In the genomic region with DNA sequence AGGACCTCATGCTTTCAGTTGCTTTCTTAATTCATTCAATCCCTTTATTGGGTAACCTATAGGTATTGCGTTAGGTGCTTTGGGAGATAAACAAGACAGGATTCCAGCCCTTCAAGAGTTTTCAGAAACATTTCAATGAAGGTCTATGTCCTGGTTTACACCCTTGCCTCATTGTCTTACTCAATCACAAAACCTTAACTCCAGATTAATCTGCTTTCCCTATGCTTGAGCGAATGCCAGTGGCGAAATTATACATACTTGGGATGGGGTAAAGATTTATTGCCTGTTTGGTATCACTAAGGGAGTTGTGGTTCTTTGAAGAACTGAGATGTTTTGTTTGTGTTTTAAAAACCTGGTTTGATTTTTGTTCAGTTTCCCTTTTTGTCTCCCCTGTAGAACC, we compare ENCODE assay signal across 19 cellular contexts. TPM values are rescaled to one million over a fixed set of nuclear protein-coding genes. Genes with fewer than 3 reads are reported as not detected.
DNase-seq lines count a peak whose midpoint lies in the region; ATAC-seq and TF ChIP-seq lines count a peak whose summit lies in the region.
"Had no signal": no experiment of that assay in that cellular context is flagged by ENCODE, and none has a peak within 500 bp of the region (broad histone marks: within the 10 kb centered on the region; RNA-seq: fewer than 3 reads in every experiment).

No MANE protein-coding gene starts in this region.

- intact Hi-C loops in prostate gland (cut with DNase I), result no loop called here

- TF ChIP-seq CTCF in 22Rv1 (IDR thresholded peaks at IDR 0.05), result no peak
- no peak for TF ChIP-seq CTCF in prostate gland (IDR thresholded peaks at IDR 0.05)

- peaks cover under 1% of the 10 kb centered on the region for H3K4me1 ChIP-seq in prostate gland (replicated peaks)
- no peaks in the 10 kb centered on the region for H3K4me1 ChIP-seq in effector memory CD4-positive, alpha-beta T cell (ENCODE audit: control insufficient read depth, insufficient read depth, low read length, poor library complexity, severe bottlenecking)
- H3K4me1 ChIP-seq: BLaER1 had no signal

- no peak overlapping the region for H3K4me3 ChIP-seq in prostate gland
- H3K4me3 ChIP-seq in effector memory CD4-positive, alpha-beta T cell (ENCODE audit: insufficient read depth, low read depth, low read length, poor library complexity, severe bottlenecking), result no peak overlapping the region
- H3K4me3 ChIP-seq: BLaER1, GM12878, Peyer's patch had no signal

- no peaks in the 10 kb centered on the region for H3K27me3 ChIP-seq in prostate gland (replicated peaks; ENCODE audit: insufficient read depth)
- no peaks in the 10 kb centered on the region for H3K27me3 ChIP-seq in effector memory CD4-positive, alpha-beta T cell (replicated peaks; ENCODE audit: control insufficient read depth, insufficient read depth, low read length, poor library complexity, severe bottlenecking)
- H3K27me3 ChIP-seq: BLaER1, Peyer's patch had no signal

- no peaks in the 10 kb centered on the region for H3K9me3 ChIP-seq in prostate gland
- no peaks in the 10 kb centered on the region for H3K9me3 ChIP-seq in effector memory CD4-positive, alpha-beta T cell (ENCODE audit: control insufficient read depth, low read length)
- H3K9me3 ChIP-seq: BLaER1, Peyer's patch had no signal

- TF ChIP-seq POLR2A in prostate gland (IDR thresholded peaks at IDR 0.05), result no peak

- peak; percentile 10 for ATAC-seq in left lobe of liver
- no peak for ATAC-seq in HG02981 (IDR thresholded peaks at IDR 0.05; ENCODE audit: unreplicated experiment)
- no peak for ATAC-seq in GM19467 (IDR thresholded peaks at IDR 0.05; ENCODE audit: unreplicated experiment)
- ATAC-seq: GM12878, Right ventricle myocardium inferior had no signal

- peak; percentile 96 for DNase-seq in amniotic epithelial cell (ENCODE audit: low read depth)
- DNase-seq in left lobe of liver (ENCODE audit: low spot score), result no peak
- DNase-seq in prostate gland (ENCODE audit: low spot score), result no peak
- no peak for DNase-seq in effector memory CD4-positive, alpha-beta T cell
- DNase-seq in UCSD-AML1 (lab: John Stamatoyannopoulos, UW; ENCODE audit: unreplicated experiment), result no peak
- DNase-seq: CD8-positive, alpha-beta memory T cell; DMS 273 treated with DMSO at 0.1 percent for 48 hours; GDM1; HFFc6; KG1; NCI-H1048; NCI-H524 treated with DMSO at 0.1 percent for 48 hours; Peyer's patch had no signal

- no peaks in the 10 kb centered on the region for H3K36me3 ChIP-seq in prostate gland
- H3K36me3 ChIP-seq in effector memory CD4-positive, alpha-beta T cell (ENCODE audit: control insufficient read depth, insufficient read depth, low read length), result no peaks in the 10 kb centered on the region
- H3K36me3 ChIP-seq: BLaER1, Peyer's patch had no signal

- H3K27ac ChIP-seq in 22Rv1 (peak overlapping the region; percentile 95), prostate gland (peak overlapping the region; percentile 65 to 84)
- no peak overlapping the region for H3K27ac ChIP-seq in effector memory CD4-positive, alpha-beta T cell (ENCODE audit: insufficient read depth, low read length, poor library complexity, severe bottlenecking)
- H3K27ac ChIP-seq: BLaER1 had no signal

- WGBS in prostate gland, result 62% methylated on average over 3 of the region's 3 CpGs

RNA-seq across cellular contexts. Expression of gene SOAT1, which starts 6.1 kb away (rescaled TPM):
- 13.9 TPM for total RNA-seq in left lobe of liver
- 10 to 100 TPM; 30.9 to 47.2 TPM for total RNA-seq in prostate gland

RNA-seq across cellular contexts. Expression of gene ABL2, which starts 58.0 kb away (rescaled TPM):
- total RNA-seq in left lobe of liver (4.5 TPM), prostate gland (10 to 100 TPM; 12.1 to 18.4 TPM)
